ENCODE assay signal across 9 cellular contexts in the genomic region with DNA sequence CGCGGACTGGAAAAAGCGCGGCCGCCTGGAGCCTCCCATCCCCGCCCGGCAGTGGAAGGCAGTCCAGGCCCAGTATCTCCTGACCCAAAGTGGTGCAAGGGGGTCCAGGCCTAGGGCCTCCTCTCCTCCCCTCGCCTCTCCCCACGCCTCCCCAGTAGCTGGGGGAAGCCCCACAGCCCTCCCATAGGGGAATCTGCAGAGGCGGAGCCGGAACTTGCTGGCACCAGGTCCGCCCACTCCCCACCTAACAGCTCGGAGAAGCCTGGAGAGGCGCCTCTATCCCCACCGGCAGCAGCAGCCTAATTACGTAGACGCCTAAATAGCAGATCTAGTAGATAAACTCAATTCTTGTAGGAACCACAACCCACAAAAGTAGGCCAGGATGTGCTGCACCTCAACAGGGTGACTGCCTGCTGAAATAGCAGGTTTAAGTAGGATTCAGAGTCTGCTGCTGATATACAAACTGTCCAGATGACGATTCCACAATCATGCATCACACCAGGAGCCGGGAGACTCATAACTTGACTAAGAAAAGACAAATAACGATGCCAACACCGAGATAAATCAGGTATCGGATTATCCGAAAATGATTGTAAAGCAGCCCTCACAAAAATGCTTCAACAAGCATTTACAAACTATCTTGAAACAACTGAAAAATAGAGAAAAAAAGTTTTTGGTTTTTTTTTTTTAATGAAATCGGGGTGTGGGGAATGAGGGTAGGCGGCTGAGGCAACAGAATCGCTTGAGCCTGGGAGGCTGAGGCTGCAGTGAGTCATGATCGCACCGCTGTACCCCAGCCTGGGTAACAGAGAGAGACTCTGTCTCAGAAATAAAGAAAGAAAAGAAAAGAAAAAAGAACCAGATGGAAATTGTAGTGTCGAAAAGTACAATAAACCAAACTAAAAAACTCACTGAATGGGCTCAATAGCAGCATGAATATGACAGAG. TPM values are rescaled to one million over a fixed set of nuclear protein-coding genes. Genes with fewer than 3 reads are reported as not detected.
DNase-seq lines count a peak whose midpoint lies in the region; ATAC-seq and TF ChIP-seq lines count a peak whose summit lies in the region.
"Had no signal": no experiment of that assay in that cellular context is flagged by ENCODE, and none has a peak within 500 bp of the region (broad histone marks: within the 10 kb centered on the region; RNA-seq: fewer than 3 reads in every experiment).

No MANE protein-coding gene starts in this region.

- peak overlapping the region; percentile 52 for H3K4me3 ChIP-seq in CD8-positive, alpha-beta memory T cell (ENCODE audit: low read length)
- no peak overlapping the region for H3K4me3 ChIP-seq in smooth muscle cell

- TF ChIP-seq CTCF in smooth muscle cell (IDR thresholded peaks at IDR 0.05; ENCODE audit: borderline replicate concordance, insufficient read depth, poor library complexity, severe bottlenecking): no peak

- H3K9ac ChIP-seq in smooth muscle cell (ENCODE audit: low read depth): no peak overlapping the region

- H3K4me1 ChIP-seq in CD8-positive, alpha-beta memory T cell (ENCODE audit: insufficient read depth, low read length): peaks cover 27% of the 10 kb centered on the region
- H3K4me1 ChIP-seq in smooth muscle cell (ENCODE audit: low read depth): peaks cover 4% of the 10 kb centered on the region

- POLR2A ChIA-PET in CD8-positive, alpha-beta memory T cell (lab: Charles Lee): interaction anchor here (0.6 to 1.0 kb wide), 4 partner anchors 9 to 78 kb away, joined by 3 to 5 read pairs (median 3); no protein-coding TSS in a partner anchor

- no peaks in the 10 kb centered on the region for H3K27me3 ChIP-seq in CD8-positive, alpha-beta memory T cell (ENCODE audit: insufficient read depth, low read length, poor library complexity, severe bottlenecking)
- H3K27me3 ChIP-seq in smooth muscle cell (ENCODE audit: low read depth): peaks cover 3% of the 10 kb centered on the region

- peaks cover 11% of the 10 kb centered on the region for H3F3A ChIP-seq in smooth muscle cell (ENCODE audit: low read depth)

- no peaks in the 10 kb centered on the region for H4K20me1 ChIP-seq in smooth muscle cell (ENCODE audit: low read depth)

- peak overlapping the region; percentile 84 to 99 (median 96) for H3K27ac Mint-ChIP-seq in CD8-positive, alpha-beta memory T cell
- peak overlapping the region; percentile 84 for H3K27ac Mint-ChIP-seq in T-helper 1 cell treated with Interleukin-12 subunit alpha and Interleukin-12 subunit beta and Interleukin-4 antibody, amounts not matched to agents 30 μg/mL and 1 μg/mL, for 36 hours
- H3K27ac Mint-ChIP-seq in activated naive CD4-positive, alpha-beta T cell treated with anti-CD3 and anti-CD28 coated beads, Interleukin-2, amount 50 U/mL, for 72 hours: peak overlapping the region; percentile 70 to 86

- CTCF ChIA-PET in CD8-positive, alpha-beta memory T cell (lab: Charles Lee): interaction anchor here (0.9 to 1.7 kb wide), 6 partner anchors 10 to 98 kb away, joined by 3 to 5 read pairs (median 3); no protein-coding TSS in a partner anchor

- peaks cover 18 to 33% (median 25%) of the 10 kb centered on the region in 3 donors for H3K4me1 Mint-ChIP-seq in CD8-positive, alpha-beta memory T cell
- H3K4me1 Mint-ChIP-seq in T-helper 1 cell treated with Interleukin-12 subunit alpha and Interleukin-12 subunit beta and Interleukin-4 antibody, amounts not matched to agents 30 μg/mL and 1 μg/mL, for 36 hours (ENCODE audit: low read depth): peaks cover 22% of the 10 kb centered on the region

- H3K27ac ChIP-seq in CD8-positive, alpha-beta memory T cell (ENCODE audit: low read depth, low read length): peak overlapping the region; percentile 78
- peak overlapping the region; percentile 71 for H3K27ac ChIP-seq in smooth muscle cell (ENCODE audit: low read depth)

- peak overlapping the region; percentile 65 for H3K4me2 ChIP-seq in smooth muscle cell

- no peaks in the 10 kb centered on the region for H3K9me3 Mint-ChIP-seq in CD8-positive, alpha-beta memory T cell
- H3K9me3 Mint-ChIP-seq in T-helper 1 cell treated with Interleukin-12 subunit alpha and Interleukin-12 subunit beta and Interleukin-4 antibody, amounts not matched to agents 30 μg/mL and 1 μg/mL, for 36 hours: no peaks in the 10 kb centered on the region
- H3K9me3 Mint-ChIP-seq in activated naive CD4-positive, alpha-beta T cell treated with anti-CD3 and anti-CD28 coated beads, Interleukin-2, amount 50 U/mL, for 72 hours: no peaks in the 10 kb centered on the region

- no peaks in the 10 kb centered on the region for H3K36me3 Mint-ChIP-seq in CD8-positive, alpha-beta memory T cell
- no peaks in the 10 kb centered on the region for H3K36me3 Mint-ChIP-seq in T-helper 1 cell treated with Interleukin-12 subunit alpha and Interleukin-12 subunit beta and Interleukin-4 antibody, amounts not matched to agents 30 μg/mL and 1 μg/mL, for 36 hours (ENCODE audit: low read depth)
- H3K36me3 Mint-ChIP-seq in activated naive CD4-positive, alpha-beta T cell treated with anti-CD3 and anti-CD28 coated beads, Interleukin-2, amount 50 U/mL, for 72 hours: no peaks in the 10 kb centered on the region

- H2AFZ ChIP-seq in smooth muscle cell (ENCODE audit: low read depth): no peak overlapping the region

- no peaks in the 10 kb centered on the region for H3K36me3 ChIP-seq in CD8-positive, alpha-beta memory T cell (ENCODE audit: insufficient read depth, low read length)
- no peaks in the 10 kb centered on the region for H3K36me3 ChIP-seq in smooth muscle cell (ENCODE audit: low read depth)

- no peaks in the 10 kb centered on the region for H3K27me3 Mint-ChIP-seq in CD8-positive, alpha-beta memory T cell
- H3K27me3 Mint-ChIP-seq in T-helper 1 cell treated with Interleukin-12 subunit alpha and Interleukin-12 subunit beta and Interleukin-4 antibody, amounts not matched to agents 30 μg/mL and 1 μg/mL, for 36 hours (ENCODE audit: low read depth): peaks cover 4% of the 10 kb centered on the region

- WGBS in smooth muscle cell (ENCODE audit: low lambda C conversion rate): 47% methylated on average over 29 of the region's 29 CpGs

- H3K79me2 ChIP-seq in smooth muscle cell (ENCODE audit: low read depth): no peaks in the 10 kb centered on the region

- no peaks in the 10 kb centered on the region for H3K9me3 ChIP-seq in CD8-positive, alpha-beta memory T cell (ENCODE audit: low read length)
- no peaks in the 10 kb centered on the region for H3K9me3 ChIP-seq in smooth muscle cell (replicated peaks; ENCODE audit: low read depth)

- peak; percentile 83 to 94 (median 93) for DNase-seq in CD8-positive, alpha-beta memory T cell
- DNase-seq in activated naive CD4-positive, alpha-beta T cell treated with anti-CD3 and anti-CD28 coated beads, Interleukin-2, amount 50 U/mL, for 72 hours (ENCODE audit: low spot score in 2 of 2): peak; percentile 73 to 88
- DNase-seq in smooth muscle cell (lab: John Stamatoyannopoulos, UW; ENCODE audit: unreplicated experiment): no peak
- DNase-seq in hypothalamus (lab: John Stamatoyannopoulos, UW): no peak
- no peak for DNase-seq in GOT3 (lab: John Stamatoyannopoulos, UW)
- DNase-seq: retina had no signal

- ATAC-seq in activated naive CD4-positive, alpha-beta T cell treated with anti-CD3 and anti-CD28 coated beads, Interleukin-2, amount 50 U/mL, for 72 hours: peak; percentile 90
- ATAC-seq in GM21723 (IDR thresholded peaks at IDR 0.05; ENCODE audit: unreplicated experiment): no peak
- ATAC-seq in GM21717 (IDR thresholded peaks at IDR 0.05; ENCODE audit: unreplicated experiment): no peak

- H3K4me3 Mint-ChIP-seq in CD8-positive, alpha-beta memory T cell: peak overlapping the region; percentile 64 to 82 (median 76)
- peak overlapping the region; percentile 84 for H3K4me3 Mint-ChIP-seq in T-helper 1 cell treated with Interleukin-12 subunit alpha and Interleukin-12 subunit beta and Interleukin-4 antibody, amounts not matched to agents 30 μg/mL and 1 μg/mL, for 36 hours

RNA-seq across cellular contexts. Expression of a gene that starts 11.4 kb away (rescaled TPM):
- 10 to 100 TPM; 32.9 to 35.1 TPM for total RNA-seq in CD8-positive, alpha-beta memory T cell
- polyA plus RNA-seq in CD8-positive, alpha-beta memory T cell: 4.9 TPM
- 10 to 100 TPM; 27.7 to 39.0 TPM for total RNA-seq in activated naive CD4-positive, alpha-beta T cell treated with anti-CD3 and anti-CD28 coated beads, Interleukin-2, amount 50 U/mL, for 72 hours
- total RNA-seq in smooth muscle cell: 18.3 and 20.5 TPM in 2 replicates
- 15.0 and 21.6 TPM in 2 replicates for polyA plus RNA-seq in smooth muscle cell

RNA-seq across cellular contexts. Expression of a gene that starts 14.6 kb away (rescaled TPM):
- 10 to 100 TPM; 24.2 to 24.3 TPM for total RNA-seq in CD8-positive, alpha-beta memory T cell
- polyA plus RNA-seq in CD8-positive, alpha-beta memory T cell: 11.1 TPM
- 10 to 100 TPM; 18.4 to 20.7 TPM for total RNA-seq in activated naive CD4-positive, alpha-beta T cell treated with anti-CD3 and anti-CD28 coated beads, Interleukin-2, amount 50 U/mL, for 72 hours
- 16.6 and 16.8 TPM in 2 replicates for total RNA-seq in smooth muscle cell
- 12.1 and 13.1 TPM in 2 replicates for polyA plus RNA-seq in smooth muscle cell

Comparison
In these comparisons a context has a peak if more than half of its experiments do, and no peak if none do; other contexts are left out.
1. DNase-seq: peak in CD8-positive, alpha-beta memory T cell (5 of 5) and activated naive CD4-positive, alpha-beta T cell treated with anti-CD3 and anti-CD28 coated beads, Interleukin-2, amount 50 U/mL, for 72 hours (2 of 2); none in smooth muscle cell (single experiment), hypothalamus (0 of 51) and GOT3 (single experiment).
2. ATAC-seq: peak in activated naive CD4-positive, alpha-beta T cell treated with anti-CD3 and anti-CD28 coated beads, Interleukin-2, amount 50 U/mL, for 72 hours (2 of 2); none in GM21723 (single experiment) and GM21717 (single experiment).
3. Peak in every context shown above with its lines, with median percentiles within 50 percentile points of each other: H3K27ac Mint-ChIP-seq.